ENCODE assay signal across 8 cellular contexts in the genomic region with DNA sequence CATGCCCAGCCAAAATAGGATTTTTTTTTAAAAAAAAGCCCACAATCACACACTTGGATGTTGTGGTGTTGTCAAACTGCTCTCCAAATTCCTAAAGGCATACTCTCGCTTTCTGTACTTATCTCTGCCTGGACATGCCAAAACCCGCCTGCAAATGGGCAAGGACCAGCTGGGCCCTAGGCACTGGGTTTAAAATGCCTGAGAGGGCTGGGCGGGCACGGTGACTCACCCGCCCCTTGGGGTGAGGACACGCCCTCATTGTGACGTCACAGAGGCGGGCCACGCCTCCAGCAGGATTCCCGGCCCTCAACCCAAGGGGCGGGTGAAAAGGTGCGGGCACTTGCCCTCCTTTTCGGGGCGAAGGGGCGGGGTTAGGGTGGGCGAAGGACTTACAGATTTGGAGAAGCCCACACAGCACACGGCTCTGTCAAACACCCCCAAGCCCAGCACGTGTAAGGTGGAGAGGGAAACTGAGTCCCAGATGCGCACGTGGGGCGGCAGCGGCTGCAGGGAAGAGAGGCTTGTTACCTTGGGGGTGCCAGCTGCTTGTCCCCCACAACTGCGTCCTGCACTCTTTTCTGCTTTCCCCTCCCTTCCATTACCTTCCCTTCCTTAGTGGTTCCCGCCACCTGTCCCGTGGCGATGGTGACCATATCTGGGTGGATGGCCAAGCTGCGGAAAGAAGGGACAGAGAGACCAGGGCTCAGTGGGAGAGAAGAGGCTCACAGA. TPM values are rescaled to one million over a fixed set of nuclear protein-coding genes. Genes with fewer than 3 reads are reported as not detected.
DNase-seq lines count a peak whose midpoint lies in the region; ATAC-seq and TF ChIP-seq lines count a peak whose summit lies in the region.

No MANE protein-coding gene starts in this region.

- H3K36me3 ChIP-seq in mucosa of descending colon (ENCODE audit: low read depth): peaks cover 3% of the 10 kb centered on the region
- no peaks in the 10 kb centered on the region for H3K36me3 ChIP-seq in uterus

- H3K4me3 ChIP-seq in epithelial cell of esophagus (ENCODE audit: low read length) (no peak overlapping the region), mucosa of descending colon (no peak overlapping the region), uterus (no peak overlapping the region)

- no peak for TF ChIP-seq CTCF in epithelial cell of esophagus (IDR thresholded peaks at IDR 0.05; ENCODE audit: insufficient read depth, low read depth, low read length, missing control alignments)
- TF ChIP-seq CTCF in mucosa of descending colon (IDR thresholded peaks at IDR 0.05): no peak
- TF ChIP-seq CTCF in uterus (IDR thresholded peaks at IDR 0.05): no peak

- H3K4me1 ChIP-seq in mucosa of descending colon (ENCODE audit: low read depth): peaks cover 5% of the 10 kb centered on the region
- H3K4me1 ChIP-seq in uterus: no peaks in the 10 kb centered on the region

- H3K9me3 ChIP-seq in mucosa of descending colon: no peaks in the 10 kb centered on the region
- H3K9me3 ChIP-seq in uterus: no peaks in the 10 kb centered on the region

- intact Hi-C loops in mucosa of descending colon (cut with DNase I, micrococcal nuclease) (no loop called here), uterus (cut with DNase I; ENCODE audit: low total_unique reads) (no loop called here)

- DNase-seq in ELF-1 (ENCODE audit: low read depth, low spot score): peak; percentile 95
- DNase-seq in NCI-H187 treated with DMSO at 0.1 percent for 48 hours (lab: John Stamatoyannopoulos, UW): peak; percentile 17
- DNase-seq in activated CD4-positive, alpha-beta T cell treated with anti-CD3 and anti-CD28 coated beads, Interleukin-2, amount 50 U/mL, for 4 hours: peak; percentile 12 to 27
- DNase-seq in epithelial cell of esophagus (ENCODE audit: low read depth): peak; percentile 99
- DNase-seq in mucosa of descending colon: peak; percentile 70 to 80 (median 72)
- DNase-seq in uterus: peak; percentile 30 to 51

- no peak overlapping the region for H3K27ac ChIP-seq in uterus

- no peak for TF ChIP-seq POLR2A in uterus (IDR thresholded peaks at IDR 0.05)

- H3K27me3 ChIP-seq in uterus: no peaks in the 10 kb centered on the region

- ATAC-seq in mucosa of descending colon (peak; percentile 93), GM21576 (IDR thresholded peaks at IDR 0.05; ENCODE audit: unreplicated experiment) (no peak), GM19328 (IDR thresholded peaks at IDR 0.05; ENCODE audit: unreplicated experiment) (no peak)

RNA-seq across cellular contexts. Expression of a gene that starts 6.6 kb away (rescaled TPM):
- total RNA-seq in mucosa of descending colon (100 to 1,000 TPM in 1 of 3 donors, 10 to 100 TPM in 2; 59.9 to 119 (median 79.1) TPM), uterus (10 to 100 TPM in 2 of 4 donors, 1 to 10 TPM in 2; 1.2 to 18.4 (median 11.6) TPM)

RNA-seq across cellular contexts. Expression of a gene that starts 30.6 kb away (rescaled TPM):
- total RNA-seq in mucosa of descending colon: 1 to 10 TPM in 2 of 3 donors, under 1 TPM in 1; 0.84 to 1.0 (median 1.0) TPM
- 10 to 100 TPM in 1 of 4 donors, 1 to 10 TPM in 2, under 1 TPM in 1; 0.62 to 13.5 (median 6.6) TPM for total RNA-seq in uterus

RNA-seq across cellular contexts. Expression of a gene that starts 35.4 kb away (rescaled TPM):
- total RNA-seq in mucosa of descending colon (10 to 100 TPM in 2 of 3 donors, 1 to 10 TPM in 1; 6.8 to 19.4 (median 14.2) TPM), uterus (under 1 TPM in 1 of 4 donors, not detected in 3; 0.98 TPM)

RNA-seq across cellular contexts. Expression of a gene that starts 48.0 kb away (rescaled TPM):
- 10 to 100 TPM; 12.1 to 16.4 (median 13.4) TPM for total RNA-seq in mucosa of descending colon
- 1 to 10 TPM; 2.8 to 9.1 (median 5.1) TPM for total RNA-seq in uterus

RNA-seq across cellular contexts. Expression of a gene that starts 59.1 kb away (rescaled TPM):
- total RNA-seq in mucosa of descending colon: 100 to 1,000 TPM; 201 to 270 (median 230) TPM
- total RNA-seq in uterus: 100 to 1,000 TPM in 3 of 4 donors, 10 to 100 TPM in 1; 96.0 to 386 (median 310) TPM

Comparison
In these comparisons a context has a peak if more than half of its experiments do, and no peak if none do; other contexts are left out.
1. DNase-seq: peak in every context shown above with its lines; median percentile 99 in epithelial cell of esophagus; 95 in ELF-1; 72 in mucosa of descending colon; 40 in uterus; 20 in activated CD4-positive, alpha-beta T cell treated with anti-CD3 and anti-CD28 coated beads, Interleukin-2, amount 50 U/mL, for 4 hours; 17 in NCI-H187 treated with DMSO at 0.1 percent for 48 hours.